13 cellular contexts compared by ENCODE assay signal in the genomic region with DNA sequence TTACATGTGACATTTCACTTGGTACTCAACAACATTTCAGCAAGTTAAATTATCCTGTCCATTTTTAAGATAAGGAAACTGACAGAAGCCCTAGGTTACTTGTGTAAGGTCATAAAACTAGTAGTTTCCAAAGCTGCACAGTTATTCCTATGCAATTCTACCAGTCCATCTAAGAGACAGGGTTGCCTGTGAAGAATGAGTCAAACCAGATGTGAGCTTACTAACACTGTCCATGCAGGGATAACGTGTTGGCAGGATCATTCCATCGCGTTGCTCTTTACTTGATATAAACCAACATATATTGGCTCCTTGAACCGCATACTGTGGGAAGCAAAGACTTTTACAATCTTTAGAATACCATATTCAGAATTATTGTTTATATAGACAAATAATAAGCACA.
DNase-seq lines count a peak whose midpoint lies in the region; ATAC-seq and TF ChIP-seq lines count a peak whose summit lies in the region.
"Had no signal": no experiment of that assay in that cellular context is flagged by ENCODE, and none has a peak within 500 bp of the region (broad histone marks: within the 10 kb centered on the region; RNA-seq: fewer than 3 reads in every experiment).

No MANE protein-coding gene starts in this region.

- DNase-seq in BE2C (peak; percentile 34), NCI-H2227 treated with DMSO at 0.1 percent for 48 hours (lab: John Stamatoyannopoulos, UW) (peak; percentile 83), epithelial cell of esophagus (ENCODE audit: low read depth) (peak; percentile 13), NCI-H446 (lab: John Stamatoyannopoulos, UW) (no peak)
- DNase-seq in activated CD4-positive, alpha-beta T cell treated with anti-CD3 and anti-CD28 coated beads, Interleukin-2, amount 50 U/mL, for 48 hours = no peak
- DNase-seq: activated CD8-positive, alpha-beta memory T cell treated with anti-CD3 and anti-CD28 coated beads, Interleukin-2, amount 50 U/mL, for 48 hours; esophagus squamous epithelium; psoas muscle; testis had no signal

- H3K27me3 ChIP-seq in BE2C = no peaks in the 10 kb centered on the region
- H3K27me3 ChIP-seq: esophagus squamous epithelium, testis had no signal

- TF ChIP-seq CTCF in BE2C (IDR thresholded peaks at IDR 0.05; ENCODE audit: low read depth, low read length) = no peak
- TF ChIP-seq CTCF in epithelial cell of esophagus (IDR thresholded peaks at IDR 0.05; ENCODE audit: insufficient read depth, low read depth, low read length, missing control alignments) = no peak
- TF ChIP-seq CTCF in nephron (IDR thresholded peaks at IDR 0.05; ENCODE audit: unreplicated experiment in 3 of 3) = no peak

- H3K9me3 ChIP-seq in BE2C = no peaks in the 10 kb centered on the region
- H3K9me3 ChIP-seq: esophagus squamous epithelium, psoas muscle, testis had no signal

- H3K4me3 ChIP-seq in BE2C (ENCODE audit: low read depth, low read length) (no peak overlapping the region), epithelial cell of esophagus (ENCODE audit: low read length) (no peak overlapping the region)
- H3K4me3 ChIP-seq: esophagus squamous epithelium, psoas muscle, testis had no signal

- no peaks in the 10 kb centered on the region for H3K27me3 Mint-ChIP-seq in nephron (ENCODE audit: low read depth)

- peak overlapping the region in 2 of 3 experiments; percentile 8 to 62 for H3K27ac Mint-ChIP-seq in nephron

- ATAC-seq in GM18861 (IDR thresholded peaks at IDR 0.05; ENCODE audit: unreplicated experiment) (no peak), HG03108 (IDR thresholded peaks at IDR 0.05; ENCODE audit: unreplicated experiment) (no peak)

- H3K4me3 Mint-ChIP-seq in nephron = no peak overlapping the region
- H3K4me3 Mint-ChIP-seq: brain had no signal

- no peaks in the 10 kb centered on the region for H3K36me3 ChIP-seq in BE2C
- H3K36me3 ChIP-seq: esophagus squamous epithelium had no signal

- H3K4me1 ChIP-seq in BE2C = peaks cover 36% of the 10 kb centered on the region
- H3K4me1 ChIP-seq: psoas muscle, testis had no signal

- H3K9me3 Mint-ChIP-seq in nephron = no peaks in the 10 kb centered on the region

- H3K36me3 Mint-ChIP-seq in nephron (ENCODE audit: low read depth) = no peaks in the 10 kb centered on the region

- peaks cover 10% of the 10 kb centered on the region for H3K4me1 Mint-ChIP-seq in nephron

Comparison
In these comparisons a context has a peak if more than half of its experiments do, and no peak if none do; other contexts are left out.
1. DNase-seq: peak in BE2C (single experiment), NCI-H2227 treated with DMSO at 0.1 percent for 48 hours (single experiment) and epithelial cell of esophagus (single experiment); none in NCI-H446 (0 of 2) and activated CD4-positive, alpha-beta T cell treated with anti-CD3 and anti-CD28 coated beads, Interleukin-2, amount 50 U/mL, for 48 hours (0 of 2).